1 cellular context compared by ENCODE assay signal in genomic region chr19:38374332-38375097, GRCh38.
TF ChIP-seq lines count a peak whose summit lies in the region.

Gene PSMD8, plus strand, starts transcription at chr19:38374571. Its CDS starts 31 bp downstream, at chr19:38374602.

TF ChIP-seq in K562, 482 proteins besides CTCF, POLR2A, EP300 and RAD21 (continued from another document and continues in another):
- peak; percentile 99 for TF ChIP-seq ZNF740 (CRISPR knock-in tag; IDR thresholded peaks at IDR 0.05)
- peak in 1 of 2 experiments; percentile 89; a peak in 2 of 4 replicates for TF ChIP-seq ZNF740 (tag; IDR thresholded peaks at IDR 0.05)
- peak; percentile 78 to 87; a peak in 2 of 4 replicates for TF ChIP-seq CSDE1 (IDR thresholded peaks at IDR 0.05)
- TF ChIP-seq, protein P1, sequence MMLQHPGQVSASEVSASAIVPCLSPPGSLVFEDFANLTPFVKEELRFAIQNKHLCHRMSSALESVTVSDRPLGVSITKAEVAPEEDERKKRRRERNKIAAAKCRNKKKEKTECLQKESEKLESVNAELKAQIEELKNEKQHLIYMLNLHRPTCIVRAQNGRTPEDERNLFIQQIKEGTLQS (IDR thresholded peaks at IDR 0.05) = peak; percentile 61; the same call in 1 of the 2 replicates
- TF ChIP-seq, protein P1 (CRISPR knock-in tag; conservative IDR thresholded peaks at IDR 0.05) = peak; percentile 82; the same call in 1 of the 2 replicates
- TF ChIP-seq ZZZ3 (IDR thresholded peaks at IDR 0.05) = no peak
- TF ChIP-seq CTCFL (IDR thresholded peaks at IDR 0.05; ENCODE audit: borderline replicate concordance, insufficient read depth, low read depth, low read length, poor library complexity, severe bottlenecking) = peak; percentile 67
- peak; percentile 62; the same call in 1 of the 2 replicates for TF ChIP-seq FOXP1 (CRISPR knock-in tag; IDR thresholded peaks at IDR 0.05)
- peak; percentile 86; the same call in 1 of the 2 replicates for TF ChIP-seq CTBP1 (IDR thresholded peaks at IDR 0.05; ENCODE audit: borderline replicate concordance)
- no peak for TF ChIP-seq CC2D1A (IDR thresholded peaks at IDR 0.05)
- TF ChIP-seq, protein P2, sequence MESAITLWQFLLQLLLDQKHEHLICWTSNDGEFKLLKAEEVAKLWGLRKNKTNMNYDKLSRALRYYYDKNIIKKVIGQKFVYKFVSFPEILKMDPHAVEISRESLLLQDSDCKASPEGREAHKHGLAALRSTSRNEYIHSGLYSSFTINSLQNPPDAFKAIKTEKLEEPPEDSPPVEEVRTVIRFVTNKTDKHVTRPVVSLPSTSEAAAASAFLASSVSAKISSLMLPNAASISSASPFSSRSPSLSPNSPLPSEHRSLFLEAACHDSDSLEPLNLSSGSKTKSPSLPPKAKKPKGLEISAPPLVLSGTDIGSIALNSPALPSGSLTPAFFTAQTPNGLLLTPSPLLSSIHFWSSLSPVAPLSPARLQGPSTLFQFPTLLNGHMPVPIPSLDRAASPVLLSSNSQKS (CRISPR knock-in tag; IDR thresholded peaks at IDR 0.05) = no peak
- peak; percentile 84; the same call in 1 of the 2 replicates for TF ChIP-seq LCOR (CRISPR knock-in tag; IDR thresholded peaks at IDR 0.05)
- TF ChIP-seq HDAC1 (IDR thresholded peaks at IDR 0.05) = peak in 1 of 2 experiments; percentile 81; a peak in 2 of 4 replicates
- no peak for TF ChIP-seq ZFP36 (IDR thresholded peaks at IDR 0.05; ENCODE audit: low read depth, low read length, partially characterized antibody)
- TF ChIP-seq DACH1 (IDR thresholded peaks at IDR 0.05; ENCODE audit: partially characterized antibody) = peak; percentile 70
- TF ChIP-seq PML (IDR thresholded peaks at IDR 0.05; ENCODE audit: low read length) = peak; percentile 81; the same call in 1 of the 2 replicates
- TF ChIP-seq MITF (IDR thresholded peaks at IDR 0.05) = 0 out of 2 replicates have a peak, but pooled peaks have one; percentile 29
- TF ChIP-seq XRCC5 (IDR thresholded peaks at IDR 0.05; ENCODE audit: low read depth, low read length) = peak; percentile 73
- TF ChIP-seq ARNT (IDR thresholded peaks at IDR 0.05) = peak in 1 of 2 experiments; percentile 44; a peak in 1 of 4 replicates
- TF ChIP-seq ESRRA (IDR thresholded peaks at IDR 0.05; ENCODE audit: borderline replicate concordance, low read depth) = peak; percentile 65; the same call in 1 of the 2 replicates
- peak; percentile 83; the same call in 1 of the 2 replicates for TF ChIP-seq ZNF197 (CRISPR knock-in tag; IDR thresholded peaks at IDR 0.05; ENCODE audit: low read depth)
- peak; percentile 89 for TF ChIP-seq CREB3L1 (IDR thresholded peaks at IDR 0.05; ENCODE audit: borderline replicate concordance, low read depth)
- TF ChIP-seq HNRNPLL (IDR thresholded peaks at IDR 0.05; ENCODE audit: low read depth, low read length, poor library complexity, severe bottlenecking) = peak; percentile 95
- TF ChIP-seq NRF1 (conservative IDR thresholded peaks at IDR 0.05 in 1 of 2, IDR thresholded peaks at IDR 0.05 in 1 of 2) = peak; percentile 72 to 81
- TF ChIP-seq FOXK2 (conservative IDR thresholded peaks at IDR 0.05 in 1 of 2, IDR thresholded peaks at IDR 0.05 in 1 of 2; ENCODE audit: low read depth in 2 of 2) = peak; percentile 35 to 76; a peak in 3 of 4 replicates
- no peak for TF ChIP-seq TFAM (CRISPR knock-in tag; conservative IDR thresholded peaks at IDR 0.05)
- TF ChIP-seq, protein P3, sequence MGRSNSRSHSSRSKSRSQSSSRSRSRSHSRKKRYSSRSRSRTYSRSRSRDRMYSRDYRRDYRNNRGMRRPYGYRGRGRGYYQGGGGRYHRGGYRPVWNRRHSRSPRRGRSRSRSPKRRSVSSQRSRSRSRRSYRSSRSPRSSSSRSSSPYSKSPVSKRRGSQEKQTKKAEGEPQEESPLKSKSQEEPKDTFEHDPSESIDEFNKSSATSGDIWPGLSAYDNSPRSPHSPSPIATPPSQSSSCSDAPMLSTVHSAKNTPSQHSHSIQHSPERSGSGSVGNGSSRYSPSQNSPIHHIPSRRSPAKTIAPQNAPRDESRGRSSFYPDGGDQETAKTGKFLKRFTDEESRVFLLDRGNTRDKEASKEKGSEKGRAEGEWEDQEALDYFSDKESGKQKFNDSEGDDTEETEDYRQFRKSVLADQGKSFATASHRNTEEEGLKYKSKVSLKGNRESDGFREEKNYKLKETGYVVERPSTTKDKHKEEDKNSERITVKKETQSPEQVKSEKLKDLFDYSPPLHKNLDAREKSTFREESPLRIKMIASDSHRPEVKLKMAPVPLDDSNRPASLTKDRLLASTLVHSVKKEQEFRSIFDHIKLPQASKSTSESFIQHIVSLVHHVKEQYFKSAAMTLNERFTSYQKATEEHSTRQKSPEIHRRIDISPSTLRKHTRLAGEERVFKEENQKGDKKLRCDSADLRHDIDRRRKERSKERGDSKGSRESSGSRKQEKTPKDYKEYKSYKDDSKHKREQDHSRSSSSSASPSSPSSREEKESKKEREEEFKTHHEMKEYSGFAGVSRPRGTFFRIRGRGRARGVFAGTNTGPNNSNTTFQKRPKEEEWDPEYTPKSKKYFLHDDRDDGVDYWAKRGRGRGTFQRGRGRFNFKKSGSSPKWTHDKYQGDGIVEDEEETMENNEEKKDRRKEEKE (IDR thresholded peaks at IDR 0.05; ENCODE audit: borderline replicate concordance in 1 of 2, control insufficient read depth in 1 of 2, low read depth in 2 of 2, low read length in 1 of 2) = no peak
- TF ChIP-seq HMGN3 (IDR thresholded peaks at IDR 0.05; ENCODE audit: borderline replicate concordance, extremely low read depth, insufficient read length, low read depth, low read length) = peak; percentile 92
- TF ChIP-seq, protein P4, sequence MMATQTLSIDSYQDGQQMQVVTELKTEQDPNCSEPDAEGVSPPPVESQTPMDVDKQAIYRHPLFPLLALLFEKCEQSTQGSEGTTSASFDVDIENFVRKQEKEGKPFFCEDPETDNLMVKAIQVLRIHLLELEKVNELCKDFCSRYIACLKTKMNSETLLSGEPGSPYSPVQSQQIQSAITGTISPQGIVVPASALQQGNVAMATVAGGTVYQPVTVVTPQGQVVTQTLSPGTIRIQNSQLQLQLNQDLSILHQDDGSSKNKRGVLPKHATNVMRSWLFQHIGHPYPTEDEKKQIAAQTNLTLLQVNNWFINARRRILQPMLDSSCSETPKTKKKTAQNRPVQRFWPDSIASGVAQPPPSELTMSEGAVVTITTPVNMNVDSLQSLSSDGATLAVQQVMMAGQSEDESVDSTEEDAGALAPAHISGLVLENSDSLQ (IDR thresholded peaks at IDR 0.05) = peak; percentile 97
- no peak for TF ChIP-seq STAG1 (CRISPR knock-in tag; IDR thresholded peaks at IDR 0.05; ENCODE audit: borderline replicate concordance)
- TF ChIP-seq CREM (IDR thresholded peaks at IDR 0.05; ENCODE audit: low read depth) = peak; percentile 94
- no peak for TF ChIP-seq TFE3 (CRISPR knock-in tag; IDR thresholded peaks at IDR 0.05)
- TF ChIP-seq TFAP4 (CRISPR knock-in tag; IDR thresholded peaks at IDR 0.05; ENCODE audit: borderline replicate concordance) = peak; percentile 99
- peak; percentile 98 for TF ChIP-seq VEZF1 (CRISPR knock-in tag; IDR thresholded peaks at IDR 0.05)
- peak; percentile 47 to 49; a peak in 1 of 4 replicates for TF ChIP-seq TEAD1 (CRISPR knock-in tag; IDR thresholded peaks at IDR 0.05)
- TF ChIP-seq, protein P5, sequence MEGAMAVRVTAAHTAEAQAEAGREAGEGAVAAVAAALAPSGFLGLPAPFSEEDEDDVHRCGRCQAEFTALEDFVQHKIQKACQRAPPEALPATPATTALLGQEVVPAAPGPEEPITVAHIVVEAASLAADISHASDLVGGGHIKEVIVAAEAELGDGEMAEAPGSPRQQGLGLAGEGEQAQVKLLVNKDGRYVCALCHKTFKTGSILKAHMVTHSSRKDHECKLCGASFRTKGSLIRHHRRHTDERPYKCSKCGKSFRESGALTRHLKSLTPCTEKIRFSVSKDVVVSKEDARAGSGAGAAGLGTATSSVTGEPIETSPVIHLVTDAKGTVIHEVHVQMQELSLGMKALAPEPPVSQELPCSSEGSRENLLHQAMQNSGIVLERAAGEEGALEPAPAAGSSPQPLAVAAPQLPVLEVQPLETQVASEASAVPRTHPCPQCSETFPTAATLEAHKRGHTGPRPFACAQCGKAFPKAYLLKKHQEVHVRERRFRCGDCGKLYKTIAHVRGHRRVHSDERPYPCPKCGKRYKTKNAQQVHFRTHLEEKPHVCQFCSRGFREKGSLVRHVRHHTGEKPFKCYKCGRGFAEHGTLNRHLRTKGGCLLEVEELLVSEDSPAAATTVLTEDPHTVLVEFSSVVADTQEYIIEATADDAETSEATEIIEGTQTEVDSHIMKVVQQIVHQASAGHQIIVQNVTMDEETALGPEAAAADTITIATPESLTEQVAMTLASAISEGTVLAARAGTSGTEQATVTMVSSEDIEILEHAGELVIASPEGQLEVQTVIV (CRISPR knock-in tag; IDR thresholded peaks at IDR 0.05; ENCODE audit: borderline replicate concordance) = peak; percentile 94
